Comparison of ENCODE assay signal across 1 cellular context in the genomic region with DNA sequence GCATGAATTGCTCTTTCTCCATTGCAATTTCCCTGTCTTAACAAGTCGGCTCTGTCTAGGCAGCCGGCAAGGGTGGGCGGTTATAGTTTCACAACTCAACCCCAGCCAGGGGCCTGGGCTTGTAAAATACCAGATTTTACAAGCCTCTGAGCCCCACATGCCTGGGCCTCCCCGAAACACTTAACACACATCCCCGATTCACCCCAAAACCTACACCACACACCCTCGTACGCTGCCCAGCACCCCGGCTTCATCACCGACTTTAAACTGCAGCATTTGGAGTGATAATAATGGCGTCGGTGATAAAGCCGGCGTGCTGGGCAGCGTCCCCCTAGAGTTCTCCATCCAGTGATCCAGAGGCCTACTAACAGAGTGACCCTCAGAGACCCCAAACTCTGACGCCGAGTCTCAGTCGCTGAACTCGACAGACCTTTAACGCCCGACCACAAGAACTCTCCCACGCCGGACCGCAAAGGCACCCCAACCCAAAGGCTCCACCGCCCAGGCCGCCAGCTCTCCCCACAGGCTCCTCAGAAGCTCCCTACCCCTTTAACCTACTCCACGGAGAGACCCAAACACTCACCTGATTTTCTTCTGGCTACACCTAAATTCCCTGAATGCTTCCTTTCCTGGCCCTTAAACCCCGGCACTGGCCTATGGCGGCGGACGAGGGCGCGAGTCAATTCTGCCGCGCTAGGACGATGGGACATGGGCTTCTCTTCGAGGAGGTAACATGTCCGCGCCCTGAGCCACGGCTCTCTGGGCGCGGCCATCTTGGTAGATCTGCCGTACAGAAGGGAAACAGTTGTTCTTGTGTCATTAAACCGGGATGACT.
TF ChIP-seq lines count a peak whose summit lies in the region.

A gene (minus strand): TSS at position 687 of the 835 bp plus-strand sequence. CDS start 4,910 bp downstream, outside the sequence.

TF ChIP-seq in WTC11, 78 proteins besides CTCF, POLR2A, EP300 and RAD21 (continued from another document):
- TF ChIP-seq, protein P1, sequence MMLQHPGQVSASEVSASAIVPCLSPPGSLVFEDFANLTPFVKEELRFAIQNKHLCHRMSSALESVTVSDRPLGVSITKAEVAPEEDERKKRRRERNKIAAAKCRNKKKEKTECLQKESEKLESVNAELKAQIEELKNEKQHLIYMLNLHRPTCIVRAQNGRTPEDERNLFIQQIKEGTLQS (CRISPR knock-in tag; conservative IDR thresholded peaks at IDR 0.05) = no peak
- TF ChIP-seq, protein P2, sequence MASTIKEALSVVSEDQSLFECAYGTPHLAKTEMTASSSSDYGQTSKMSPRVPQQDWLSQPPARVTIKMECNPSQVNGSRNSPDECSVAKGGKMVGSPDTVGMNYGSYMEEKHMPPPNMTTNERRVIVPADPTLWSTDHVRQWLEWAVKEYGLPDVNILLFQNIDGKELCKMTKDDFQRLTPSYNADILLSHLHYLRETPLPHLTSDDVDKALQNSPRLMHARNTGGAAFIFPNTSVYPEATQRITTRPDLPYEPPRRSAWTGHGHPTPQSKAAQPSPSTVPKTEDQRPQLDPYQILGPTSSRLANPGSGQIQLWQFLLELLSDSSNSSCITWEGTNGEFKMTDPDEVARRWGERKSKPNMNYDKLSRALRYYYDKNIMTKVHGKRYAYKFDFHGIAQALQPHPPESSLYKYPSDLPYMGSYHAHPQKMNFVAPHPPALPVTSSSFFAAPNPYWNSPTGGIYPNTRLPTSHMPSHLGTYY (CRISPR knock-in tag; IDR thresholded peaks at IDR 0.05) = 0 out of 2 replicates have a peak, but pooled peaks have one; percentile 16
- TF ChIP-seq IRF2 (CRISPR knock-in tag; IDR thresholded peaks at IDR 0.05; ENCODE audit: borderline replicate concordance, low read depth) (no peak), SMAD3 (CRISPR knock-in tag; IDR thresholded peaks at IDR 0.05; ENCODE audit: borderline replicate concordance) (no peak), GABPB1 (CRISPR knock-in tag; IDR thresholded peaks at IDR 0.05) (no peak)
